ENCODE assay signal across 18 cellular contexts in genomic region chr1:222909586-222909985, GRCh38.
A peak's percentile ranks its signal among the peaks of the same experiment; 100 is the strongest.
DNase-seq lines count a peak whose midpoint lies in the region; ATAC-seq, FAIRE-seq and TF ChIP-seq lines count a peak whose summit lies in the region.
"Had no signal": no experiment of that assay in that cellular context is flagged by ENCODE, and none has a peak within 500 bp of the region (broad histone marks: within the 10 kb centered on the region; RNA-seq: fewer than 3 reads in every experiment).

No MANE protein-coding gene starts in this region.

- no peaks in the 10 kb centered on the region for H3K36me3 Mint-ChIP-seq in WTC11
- no peaks in the 10 kb centered on the region for H3K36me3 Mint-ChIP-seq in activated CD8-positive, alpha-beta T cell treated with anti-CD3 and anti-CD28 coated beads for 36 hours (ENCODE audit: low read depth)
- H3K36me3 Mint-ChIP-seq: stimulated activated effector memory CD8-positive, alpha-beta T cell treated with anti-CD3 and anti-CD28 coated beads, Interleukin-12 subunit alpha, Interleukin-12 subunit beta, amount 100 ng/mL, for 72 hours had no signal

- intact Hi-C loops in left ventricle myocardium inferior (cut with micrococcal nuclease) (no loop called here), gastrocnemius medialis (cut with DNase I; ENCODE audit: low total_unique reads) (no loop called here), kidney (cut with DNase I) (no loop called here)
- intact Hi-C loops in activated CD8-positive, alpha-beta T cell treated with anti-CD3 and anti-CD28 coated beads for 36 hours (cut with micrococcal nuclease) = no loop called here

- H3K27me3 ChIP-seq in left ventricle myocardium inferior (ENCODE audit: low read depth) (no peaks in the 10 kb centered on the region), gastrocnemius medialis (no peaks in the 10 kb centered on the region)
- H3K27me3 ChIP-seq: BLaER1 had no signal

- H3K36me3 ChIP-seq in left ventricle myocardium inferior (no peaks in the 10 kb centered on the region), gastrocnemius medialis (no peaks in the 10 kb centered on the region), kidney (ENCODE audit: control insufficient read depth in 1 of 2, insufficient read depth in 2 of 2, low read length in 2 of 2) (no peaks in the 10 kb centered on the region)
- H3K36me3 ChIP-seq: BLaER1 had no signal

- peaks cover 14% of the 10 kb centered on the region for H3K4me1 ChIP-seq in left ventricle myocardium inferior
- H3K4me1 ChIP-seq in gastrocnemius medialis = peaks cover 17% of the 10 kb centered on the region in 2 donors
- peaks cover 0 to 9% of the 10 kb centered on the region in 2 donors for H3K4me1 ChIP-seq in kidney (ENCODE audit: control insufficient read depth in 1 of 2, insufficient read depth in 1 of 2, low read depth in 1 of 2, low read length in 2 of 2)
- H3K4me1 ChIP-seq: BLaER1 had no signal

- POLR2A ChIA-PET in WTC11 (lab: Charles Lee) (no interaction called here), HEK293T (lab: Yijun Ruan, JAX) (no interaction called here)
- POLR2A ChIA-PET in activated CD8-positive, alpha-beta T cell treated with anti-CD3 and anti-CD28 coated beads for 36 hours (lab: Charles Lee) = interaction anchor here (0.8 kb wide), 1 partner anchor 18 kb away, joined by 3 read pairs; no protein-coding TSS in a partner anchor

- no peak for TF ChIP-seq CTCF in WTC11 (IDR thresholded peaks at IDR 0.05)
- TF ChIP-seq CTCF in left ventricle myocardium inferior (IDR thresholded peaks at IDR 0.05; ENCODE audit: borderline replicate concordance) = no peak
- no peak for TF ChIP-seq CTCF in gastrocnemius medialis (IDR thresholded peaks at IDR 0.05 in 4 of 5, conservative IDR thresholded peaks at IDR 0.05 in 1 of 5)
- no peak for TF ChIP-seq CTCF in activated CD8-positive, alpha-beta T cell treated with anti-CD3 and anti-CD28 coated beads for 36 hours (IDR thresholded peaks at IDR 0.05)
- TF ChIP-seq CTCF in kidney (IDR thresholded peaks at IDR 0.05; ENCODE audit: borderline replicate concordance, extremely low read depth, insufficient read depth) = no peak

- no peak for TF ChIP-seq POLR2A in gastrocnemius medialis (IDR thresholded peaks at IDR 0.05)

- no peak overlapping the region for H3K27ac Mint-ChIP-seq in WTC11
- H3K27ac Mint-ChIP-seq in activated CD8-positive, alpha-beta T cell treated with anti-CD3 and anti-CD28 coated beads for 36 hours = no peak overlapping the region
- H3K27ac Mint-ChIP-seq: stimulated activated effector memory CD8-positive, alpha-beta T cell treated with anti-CD3 and anti-CD28 coated beads, Interleukin-12 subunit alpha, Interleukin-12 subunit beta, amount 100 ng/mL, for 72 hours had no signal

- ATAC-seq in WTC11 (peak; percentile 43; the same call in 1 of the 2 replicates), gastrocnemius medialis (peak; percentile 98 to 99)
- no peak for ATAC-seq in activated CD8-positive, alpha-beta T cell treated with anti-CD3 and anti-CD28 coated beads for 36 hours
- ATAC-seq: stimulated activated effector memory CD8-positive, alpha-beta T cell treated with anti-CD3 and anti-CD28 coated beads, Interleukin-12 subunit alpha, Interleukin-12 subunit beta, amount 100 ng/mL, for 72 hours had no signal

- CTCF ChIA-PET in WTC11 (lab: Charles Lee) = interaction anchor here (1.2 kb wide), 1 partner anchor 215 kb away, joined by 3 read pairs; no protein-coding TSS in a partner anchor
- CTCF ChIA-PET in activated CD8-positive, alpha-beta T cell treated with anti-CD3 and anti-CD28 coated beads for 36 hours (lab: Charles Lee) = interaction anchor here (1.2 kb wide), 1 partner anchor 41 kb away, joined by 3 read pairs; no protein-coding TSS in a partner anchor
- CTCF ChIA-PET in HEK293T (lab: Yijun Ruan, JAX) = no interaction called here

- no peaks in the 10 kb centered on the region for H3K9me3 Mint-ChIP-seq in WTC11
- no peaks in the 10 kb centered on the region for H3K9me3 Mint-ChIP-seq in activated CD8-positive, alpha-beta T cell treated with anti-CD3 and anti-CD28 coated beads for 36 hours
- H3K9me3 Mint-ChIP-seq: stimulated activated effector memory CD8-positive, alpha-beta T cell treated with anti-CD3 and anti-CD28 coated beads, Interleukin-12 subunit alpha, Interleukin-12 subunit beta, amount 100 ng/mL, for 72 hours had no signal

- H3K9ac ChIP-seq in kidney (ENCODE audit: low read length in 2 of 2) = no peak overlapping the region
- H3K9ac ChIP-seq: BLaER1 had no signal

- peak; percentile 52 for DNase-seq in ELR (ENCODE audit: low read depth)
- DNase-seq in WTC11 (ENCODE audit: low spot score) = no peak
- no peak for DNase-seq in left ventricle myocardium inferior
- peak; percentile 61 to 79 for DNase-seq in gastrocnemius medialis
- no peak for DNase-seq in activated CD8-positive, alpha-beta T cell treated with anti-CD3 and anti-CD28 coated beads for 36 hours
- DNase-seq in HEK293T (ENCODE audit: extremely low spot score) = no peak
- DNase-seq in kidney = no peak
- no peak for DNase-seq in frontal cortex (ENCODE audit: low spot score in 2 of 2)
- DNase-seq: activated CD8-positive, alpha-beta memory T cell treated with anti-CD3 and anti-CD28 coated beads for 24 hours; activated naive CD4-positive, alpha-beta T cell treated with Interleukin-2 at 50 U/mL for 16 hours; central memory CD4-positive, alpha-beta T cell; DND-41; KBM-7; NCI-H1930; NCI-H748 treated with DMSO at 0.1 percent for 48 hours; stimulated activated CD4-positive, alpha-beta T cell treated with anti-CD3 and anti-CD28 coated beads, Interleukin-4, amount 100 ng/mL, for 24 hours had no signal

- H3K27ac ChIP-seq in left ventricle myocardium inferior (replicated peaks) = peak overlapping the region; percentile 56
- peak overlapping the region; percentile 49 to 74 (median 51) for H3K27ac ChIP-seq in gastrocnemius medialis
- no peak overlapping the region for H3K27ac ChIP-seq in kidney (ENCODE audit: low read depth in 2 of 2, low read length in 2 of 2)
- H3K27ac ChIP-seq: BLaER1 had no signal

- H3K9me3 ChIP-seq in left ventricle myocardium inferior (replicated peaks) (no peaks in the 10 kb centered on the region), gastrocnemius medialis (no peaks in the 10 kb centered on the region), kidney (ENCODE audit: control insufficient read depth in 1 of 2, low read length in 2 of 2) (no peaks in the 10 kb centered on the region)
- H3K9me3 ChIP-seq: BLaER1 had no signal

- H3K4me3 Mint-ChIP-seq in WTC11 = no peak overlapping the region
- no peak overlapping the region for H3K4me3 Mint-ChIP-seq in activated CD8-positive, alpha-beta T cell treated with anti-CD3 and anti-CD28 coated beads for 36 hours
- H3K4me3 Mint-ChIP-seq: stimulated activated effector memory CD8-positive, alpha-beta T cell treated with anti-CD3 and anti-CD28 coated beads, Interleukin-12 subunit alpha, Interleukin-12 subunit beta, amount 100 ng/mL, for 72 hours had no signal

- no peak overlapping the region for H3K4me3 ChIP-seq in left ventricle myocardium inferior
- no peak overlapping the region for H3K4me3 ChIP-seq in gastrocnemius medialis
- no peak overlapping the region for H3K4me3 ChIP-seq in kidney (ENCODE audit: low read length in 2 of 2)
- H3K4me3 ChIP-seq: BLaER1 had no signal

- no peaks in the 10 kb centered on the region for H3K27me3 Mint-ChIP-seq in WTC11 (ENCODE audit: low read depth)
- H3K27me3 Mint-ChIP-seq in activated CD8-positive, alpha-beta T cell treated with anti-CD3 and anti-CD28 coated beads for 36 hours = no peaks in the 10 kb centered on the region

- H3K4me1 Mint-ChIP-seq in WTC11 = peaks cover 8% of the 10 kb centered on the region; the same call in 1 of the 2 replicates
- H3K4me1 Mint-ChIP-seq in activated CD8-positive, alpha-beta T cell treated with anti-CD3 and anti-CD28 coated beads for 36 hours (ENCODE audit: low read depth) = peaks cover 8% of the 10 kb centered on the region
- H3K4me1 Mint-ChIP-seq: stimulated activated effector memory CD8-positive, alpha-beta T cell treated with anti-CD3 and anti-CD28 coated beads, Interleukin-12 subunit alpha, Interleukin-12 subunit beta, amount 100 ng/mL, for 72 hours had no signal

- in situ Hi-C loops in gastrocnemius medialis (cut with MboI; ENCODE audit: low sequenced_read_pairs in 4 of 4) = no loop called here

- FAIRE-seq in kidney (lab: Jason Lieb, UNC) = no peak
- FAIRE-seq in frontal cortex (lab: Jason Lieb, UNC) = no peak

TF ChIP-seq in WTC11, 78 proteins besides CTCF, POLR2A, EP300 and RAD21 (continues in another document):
- TF ChIP-seq MAX (CRISPR knock-in tag; IDR thresholded peaks at IDR 0.05) (no peak), NR3C1 (CRISPR knock-in tag; conservative IDR thresholded peaks at IDR 0.05; ENCODE audit: low read depth) (no peak), ZSCAN18 (CRISPR knock-in tag; IDR thresholded peaks at IDR 0.05) (no peak)

TF ChIP-seq in HEK293T, 16 proteins besides CTCF, POLR2A, EP300 and RAD21:
- no peak for TF ChIP-seq FOXM1 (IDR thresholded peaks at IDR 0.05; ENCODE audit: borderline replicate concordance)
- no peak for TF ChIP-seq ARNT (IDR thresholded peaks at IDR 0.05)
- no peak for TF ChIP-seq FOXA1 (IDR thresholded peaks at IDR 0.05)
- TF ChIP-seq CTBP1 (IDR thresholded peaks at IDR 0.05; ENCODE audit: borderline replicate concordance) = no peak
- TF ChIP-seq ZNF384 (IDR thresholded peaks at IDR 0.05) = no peak
- TF ChIP-seq NFRKB (IDR thresholded peaks at IDR 0.05) = no peak

Comparison
In these comparisons a context has a peak if more than half of its experiments do, and no peak if none do; other contexts are left out.
1. DNase-seq: peak in ELR (single experiment) and gastrocnemius medialis (2 of 2); none in WTC11 (single experiment), left ventricle myocardium inferior (single experiment), activated CD8-positive, alpha-beta T cell treated with anti-CD3 and anti-CD28 coated beads for 36 hours (single experiment), HEK293T (single experiment), kidney (single experiment) and frontal cortex (0 of 2).
2. H3K27ac ChIP-seq: peak in left ventricle myocardium inferior (single experiment) and gastrocnemius medialis (4 of 4); none in kidney (0 of 2).